In genomic region chr2:67646714-67647333, GRCh38 we compare ENCODE assay signal across 24 cellular contexts.
"Had no signal": no experiment of that assay in that cellular context is flagged by ENCODE, and none has a peak within 500 bp of the region (broad histone marks: within the 10 kb centered on the region; RNA-seq: fewer than 3 reads in every experiment).

No MANE protein-coding gene starts in this region.

- H3K4me1 ChIP-seq: right lobe of liver had no signal

- H3K4me3 ChIP-seq: gastrocnemius medialis, lower lobe of right lung, pancreas, right lobe of liver, suprapubic skin, transverse colon, upper lobe of right lung, vagina had no signal

- H3K27me3 ChIP-seq: gastrocnemius medialis, neutrophil, pancreas, right lobe of liver, suprapubic skin, transverse colon, upper lobe of right lung, vagina had no signal

- H3K36me3 ChIP-seq: gastrocnemius medialis, lower lobe of right lung, neutrophil, pancreas, right lobe of liver, suprapubic skin, transverse colon, upper lobe of right lung, vagina had no signal

- ATAC-seq: effector memory CD8-positive, alpha-beta T cell; gastrocnemius medialis; left ventricle myocardium superior; lower lobe of right lung; natural killer cell; pancreas; right lobe of liver; upper lobe of right lung had no signal

- DNase-seq: cortex of kidney; effector memory CD8-positive, alpha-beta T cell; foreskin fibroblast; gastrocnemius medialis; head of caudate nucleus; left ventricle myocardium superior; lower lobe of right lung; natural killer cell; retina; right lobe of liver; small intestine; stimulated activated CD4-positive, alpha-beta T cell treated with anti-CD3 and anti-CD28 coated beads, Interleukin-12 subunit alpha, Interleukin-12 subunit beta, amount 100 ng/mL, for 4 hours; stimulated activated CD4-positive, alpha-beta T cell treated with anti-CD3 and anti-CD28 coated beads, Interleukin-1b, Interleukin-23, amount 100 ng/mL, for 48 hours; stimulated activated CD4-positive, alpha-beta T cell treated with anti-CD3 and anti-CD28 coated beads, Interleukin-4, amount 100 ng/mL, for 1 hour; stimulated activated CD8-positive, alpha-beta memory T cell treated with anti-CD3 and anti-CD28 coated beads, Interleukin-4, amount 100 ng/mL, for 48 hours; stimulated activated naive CD4-positive, alpha-beta T cell; stimulated activated naive CD8-positive, alpha-beta T cell treated with anti-CD3 and anti-CD28 coated beads, Interleukin-15, amount 100 ng/mL, for 72 hours; transverse colon; upper lobe of right lung had no signal

- FAIRE-seq: keratinocyte had no signal

- H3K27ac ChIP-seq: gastrocnemius medialis, lower lobe of right lung, neutrophil, pancreas, right lobe of liver, suprapubic skin, upper lobe of right lung, vagina had no signal

- H3K9me3 ChIP-seq: gastrocnemius medialis, lower lobe of right lung, pancreas, right lobe of liver, suprapubic skin, transverse colon, upper lobe of right lung, vagina had no signal
